Comparison of ENCODE assay signal across 9 cellular contexts in genomic region chr16:24580665-24581064, GRCh38. TPM values are rescaled to one million over a fixed set of nuclear protein-coding genes. Genes with fewer than 3 reads are reported as not detected.
A peak's percentile ranks its signal among the peaks of the same experiment; 100 is the strongest.
DNase-seq lines count a peak whose midpoint lies in the region; ATAC-seq and TF ChIP-seq lines count a peak whose summit lies in the region.
"Had no signal": no experiment of that assay in that cellular context is flagged by ENCODE, and none has a peak within 500 bp of the region (broad histone marks: within the 10 kb centered on the region; RNA-seq: fewer than 3 reads in every experiment).

No MANE protein-coding gene starts in this region.

- H3K36me3 ChIP-seq in liver (ENCODE audit: control insufficient read depth in 4 of 4, insufficient read depth in 3 of 4, low read depth in 1 of 4, low read length in 3 of 4), result no peaks in the 10 kb centered on the region

- no peak overlapping the region for H3K9ac ChIP-seq in liver (ENCODE audit: low read depth in 1 of 2, low read length in 2 of 2)

- no peak overlapping the region for H3K4me3 ChIP-seq in liver (ENCODE audit: low read depth in 1 of 3, low read length in 3 of 3)

- H3K4me1 Mint-ChIP-seq in HFFc6 (ENCODE audit: low read depth), result peaks cover 27% of the 10 kb centered on the region
- H3K4me1 Mint-ChIP-seq in activated CD8-positive, alpha-beta memory T cell treated with anti-CD3 and anti-CD28 coated beads, Interleukin-2, amount 10 ng/mL, durations not matched to agents 7 days and 5 days, result peaks cover 5% of the 10 kb centered on the region
- H3K4me1 Mint-ChIP-seq in immature natural killer cell, result no peaks in the 10 kb centered on the region

- H3K27ac ChIP-seq in liver (ENCODE audit: low read depth in 1 of 2, low read length in 2 of 2), result no peak overlapping the region

- H3K27me3 Mint-ChIP-seq in HFFc6 (ENCODE audit: insufficient read depth) (no peaks in the 10 kb centered on the region; the same call in 1 of the 2 replicates), immature natural killer cell (ENCODE audit: low read depth in 3 of 3) (peaks cover 0 to 2% (median 0%) of the 10 kb centered on the region in 3 donors)
- H3K27me3 Mint-ChIP-seq in activated CD8-positive, alpha-beta memory T cell treated with anti-CD3 and anti-CD28 coated beads, Interleukin-2, amount 10 ng/mL, durations not matched to agents 7 days and 5 days, result peaks cover 13% of the 10 kb centered on the region

- H3K36me3 Mint-ChIP-seq in HFFc6 (ENCODE audit: low read depth) (no peaks in the 10 kb centered on the region), immature natural killer cell (peaks cover 0 to 5% (median 0%) of the 10 kb centered on the region in 3 donors)
- H3K36me3 Mint-ChIP-seq in activated CD8-positive, alpha-beta memory T cell treated with anti-CD3 and anti-CD28 coated beads, Interleukin-2, amount 10 ng/mL, durations not matched to agents 7 days and 5 days, result no peaks in the 10 kb centered on the region

- H3K9me3 Mint-ChIP-seq in HFFc6 (no peaks in the 10 kb centered on the region), immature natural killer cell (no peaks in the 10 kb centered on the region)
- H3K9me3 Mint-ChIP-seq in activated CD8-positive, alpha-beta memory T cell treated with anti-CD3 and anti-CD28 coated beads, Interleukin-2, amount 10 ng/mL, durations not matched to agents 7 days and 5 days (ENCODE audit: low read depth), result no peaks in the 10 kb centered on the region

- H3K4me3 Mint-ChIP-seq in HFFc6 (no peak overlapping the region), immature natural killer cell (no peak overlapping the region)
- no peak overlapping the region for H3K4me3 Mint-ChIP-seq in activated CD8-positive, alpha-beta memory T cell treated with anti-CD3 and anti-CD28 coated beads, Interleukin-2, amount 10 ng/mL, durations not matched to agents 7 days and 5 days

- WGBS in liver, result 80% methylated on average over 5 of the region's 5 CpGs

- H3K9me3 ChIP-seq in liver (ENCODE audit: control insufficient read depth in 4 of 4, low read length in 3 of 4), result no peaks in the 10 kb centered on the region

- peak; percentile 68 to 69 for TF ChIP-seq RAD21 in liver (IDR thresholded peaks at IDR 0.05)

- ATAC-seq in activated CD8-positive, alpha-beta memory T cell treated with anti-CD3 and anti-CD28 coated beads, Interleukin-2, amount 10 ng/mL, durations not matched to agents 7 days and 5 days, result no peak

- H3K27me3 ChIP-seq in liver (ENCODE audit: control insufficient read depth in 4 of 4, insufficient read depth in 4 of 4, low read length in 3 of 4), result no peaks in the 10 kb centered on the region

- TF ChIP-seq CTCF in HFFc6 (IDR thresholded peaks at IDR 0.05), result peak; percentile 72
- TF ChIP-seq CTCF in liver (IDR thresholded peaks at IDR 0.05; ENCODE audit: low read depth, low read length, missing input control), result peak; percentile 29

- H3K27ac Mint-ChIP-seq in HFFc6 (peak overlapping the region; percentile 42; the same call in 1 of the 2 replicates), immature natural killer cell (peak overlapping the region in 1 of 6 donors; percentile 22)
- no peak overlapping the region for H3K27ac Mint-ChIP-seq in activated CD8-positive, alpha-beta memory T cell treated with anti-CD3 and anti-CD28 coated beads, Interleukin-2, amount 10 ng/mL, durations not matched to agents 7 days and 5 days

- no peaks in the 10 kb centered on the region for H3K4me1 ChIP-seq in liver (ENCODE audit: control insufficient read depth in 4 of 4, insufficient read depth in 4 of 4, low read length in 3 of 4)

- DNase-seq in AG08395 (ENCODE audit: low spot score), result peak; percentile 57
- DNase-seq in HFFc6, result peak; percentile 50
- peak; percentile 29 for DNase-seq in astrocyte of the hippocampus (ENCODE audit: low read depth, low spot score)
- no peak for DNase-seq in NCI-H1092 (lab: John Stamatoyannopoulos, UW)
- DNase-seq in activated CD8-positive, alpha-beta memory T cell treated with anti-CD3 and anti-CD28 coated beads, Interleukin-2, amount 10 ng/mL, durations not matched to agents 7 days and 5 days, result no peak
- DNase-seq in NCI-H345 (lab: John Stamatoyannopoulos, UW), result no peak
- DNase-seq in immature natural killer cell, result no peak
- DNase-seq: activated gamma-delta T cell treated with Interleukin-2 at 50 U/mL for 16 hours had no signal

- CTCF ChIA-PET in activated CD8-positive, alpha-beta memory T cell treated with anti-CD3 and anti-CD28 coated beads, Interleukin-2, amount 10 ng/mL, durations not matched to agents 7 days and 5 days (lab: Charles Lee), result interaction anchor here (0.7 kb wide), 1 partner anchor 8 kb away, joined by 3 read pairs; no protein-coding TSS in a partner anchor

TF ChIP-seq in liver, 16 proteins besides CTCF, POLR2A, EP300 and RAD21:
- TF ChIP-seq MAX (IDR thresholded peaks at IDR 0.05) (no peak), FOXA1 (IDR thresholded peaks at IDR 0.05) (no peak), NR2F2 (IDR thresholded peaks at IDR 0.05) (no peak), YY1 (IDR thresholded peaks at IDR 0.05) (no peak), ATF3 (IDR thresholded peaks at IDR 0.05) (no peak), JUND (IDR thresholded peaks at IDR 0.05) (no peak), RXRA (IDR thresholded peaks at IDR 0.05) (no peak), ZBTB33 (IDR thresholded peaks at IDR 0.05) (no peak), REST (IDR thresholded peaks at IDR 0.05) (no peak), HNF4A (conservative IDR thresholded peaks at IDR 0.05) (no peak), SP1 (IDR thresholded peaks at IDR 0.05) (no peak)

RNA-seq across cellular contexts. Expression of gene RBBP6, which starts 41.3 kb away (rescaled TPM):
- 10 to 100 TPM; 25.5 to 31.1 (median 29.4) TPM for total RNA-seq in HFFc6 (2021; fragmentation: NEBNext Ultra II Directional; extraction: Animal tissue kit (Norgen Biotek cat#: 25700))
- total RNA-seq in liver, result 10 to 100 TPM; 13.1 to 35.8 TPM
- polyA plus RNA-seq in liver, result 10 to 100 TPM in 1 of 2 donors, 1 to 10 TPM in 1; 8.1 to 10.5 TPM
- total RNA-seq in activated CD8-positive, alpha-beta memory T cell treated with anti-CD3 and anti-CD28 coated beads, Interleukin-2, amount 10 ng/mL, durations not matched to agents 7 days and 5 days, result 10 to 100 TPM; 60.4 to 72.4 TPM
- polyA plus RNA-seq in immature natural killer cell, result 10 to 100 TPM; 16.2 to 31.7 (median 27.6) TPM

Comparison
In these comparisons a context has a peak if more than half of its experiments do, and no peak if none do; other contexts are left out.
1. DNase-seq: peak in AG08395 (single experiment), HFFc6 (single experiment) and astrocyte of the hippocampus (single experiment); none in NCI-H1092 (single experiment), activated CD8-positive, alpha-beta memory T cell treated with anti-CD3 and anti-CD28 coated beads, Interleukin-2, amount 10 ng/mL, durations not matched to agents 7 days and 5 days (single experiment), NCI-H345 (single experiment) and immature natural killer cell (0 of 3).